Comparison of ENCODE assay signal across 14 cellular contexts in the genomic region with DNA sequence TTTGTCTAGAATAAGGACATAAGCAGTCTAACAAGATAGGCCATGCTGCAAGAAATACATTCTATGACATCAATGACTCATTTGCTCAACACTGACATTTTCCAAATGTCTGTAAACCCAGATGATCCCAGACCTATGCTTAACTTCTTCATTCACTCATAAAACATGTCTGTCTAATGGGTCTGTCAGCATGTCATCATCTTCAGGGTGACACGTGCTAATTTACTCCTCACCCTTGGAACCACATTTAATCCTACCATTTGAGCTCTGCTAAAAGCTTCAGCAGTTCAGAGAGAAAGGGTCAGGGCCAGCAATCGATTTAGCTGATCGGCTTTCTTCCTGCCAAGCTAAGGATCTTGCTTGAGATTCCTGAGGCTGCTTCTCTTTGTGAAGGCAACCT.
DNase-seq lines count a peak whose midpoint lies in the region; ATAC-seq and TF ChIP-seq lines count a peak whose summit lies in the region.
"Had no signal": no experiment of that assay in that cellular context is flagged by ENCODE, and none has a peak within 500 bp of the region (broad histone marks: within the 10 kb centered on the region; RNA-seq: fewer than 3 reads in every experiment).

No MANE protein-coding gene starts in this region.

- H3K27me3 Mint-ChIP-seq in CD8-positive, alpha-beta memory T cell: no peaks in the 10 kb centered on the region
- H3K27me3 Mint-ChIP-seq in activated CD4-positive, alpha-beta memory T cell treated with anti-CD3 and anti-CD28 coated beads, Interleukin-2, amount 10 ng/mL, durations not matched to agents 7 days and 5 days: no peaks in the 10 kb centered on the region
- H3K27me3 Mint-ChIP-seq: naive B cell had no signal

- no peak for DNase-seq in CD8-positive, alpha-beta memory T cell
- DNase-seq in HEK293T (ENCODE audit: extremely low spot score) (no peak), glomerular visceral epithelial cell (ENCODE audit: extremely low spot score) (peak; percentile 0), T1000 (lab: John Stamatoyannopoulos, UW) (no peak), NCI-H187 (lab: John Stamatoyannopoulos, UW) (no peak)
- DNase-seq in activated CD4-positive, alpha-beta memory T cell treated with anti-CD3 and anti-CD28 coated beads, Interleukin-2, amount 10 ng/mL, durations not matched to agents 7 days and 5 days: no peak
- no peak for DNase-seq in stimulated activated naive CD4-positive, alpha-beta T cell (lab: John Stamatoyannopoulos, UW)
- DNase-seq: adrenal gland, Caco-2, left colon, naive B cell, NCI-H510A, transverse colon had no signal

- H3K4me3 ChIP-seq in CD8-positive, alpha-beta memory T cell (ENCODE audit: low read length): no peak overlapping the region
- H3K4me3 ChIP-seq: adrenal gland, transverse colon had no signal

- CTCF ChIA-PET in CD8-positive, alpha-beta memory T cell (lab: Charles Lee): no interaction called here
- CTCF ChIA-PET in HEK293T (lab: Yijun Ruan, JAX): no interaction called here
- CTCF ChIA-PET in activated CD4-positive, alpha-beta memory T cell treated with anti-CD3 and anti-CD28 coated beads, Interleukin-2, amount 10 ng/mL, durations not matched to agents 7 days and 5 days (lab: Charles Lee): no interaction called here

- H3K9me3 Mint-ChIP-seq in CD8-positive, alpha-beta memory T cell: peaks cover 0 to 1% (median 0%) of the 10 kb centered on the region in 5 donors
- no peaks in the 10 kb centered on the region for H3K9me3 Mint-ChIP-seq in activated CD4-positive, alpha-beta memory T cell treated with anti-CD3 and anti-CD28 coated beads, Interleukin-2, amount 10 ng/mL, durations not matched to agents 7 days and 5 days
- H3K9me3 Mint-ChIP-seq: naive B cell had no signal

- H3K36me3 Mint-ChIP-seq in CD8-positive, alpha-beta memory T cell: peaks cover 0 to 45% (median 5%) of the 10 kb centered on the region in 3 donors
- peaks cover 21% of the 10 kb centered on the region for H3K36me3 Mint-ChIP-seq in activated CD4-positive, alpha-beta memory T cell treated with anti-CD3 and anti-CD28 coated beads, Interleukin-2, amount 10 ng/mL, durations not matched to agents 7 days and 5 days (ENCODE audit: low read depth)

- H3K27me3 ChIP-seq in CD8-positive, alpha-beta memory T cell (ENCODE audit: insufficient read depth, low read length, poor library complexity, severe bottlenecking): no peaks in the 10 kb centered on the region
- H3K27me3 ChIP-seq: adrenal gland, transverse colon had no signal

- POLR2A ChIA-PET in CD8-positive, alpha-beta memory T cell (lab: Charles Lee): no interaction called here
- POLR2A ChIA-PET in HEK293T (lab: Yijun Ruan, JAX): no interaction called here
- POLR2A ChIA-PET in activated CD4-positive, alpha-beta memory T cell treated with anti-CD3 and anti-CD28 coated beads, Interleukin-2, amount 10 ng/mL, durations not matched to agents 7 days and 5 days (lab: Charles Lee): interaction anchor here (1.8 kb wide), 1 partner anchor 17 kb away, joined by 4 read pairs; no protein-coding TSS in a partner anchor

- no peak overlapping the region for H3K27ac ChIP-seq in CD8-positive, alpha-beta memory T cell (ENCODE audit: low read depth, low read length)
- H3K27ac ChIP-seq: adrenal gland, transverse colon had no signal

- peaks cover 6% of the 10 kb centered on the region for H3K4me1 ChIP-seq in CD8-positive, alpha-beta memory T cell (ENCODE audit: insufficient read depth, low read length)
- H3K4me1 ChIP-seq: adrenal gland had no signal

- H3K4me1 Mint-ChIP-seq in CD8-positive, alpha-beta memory T cell: peaks cover 46 to 77% (median 50%) of the 10 kb centered on the region in 3 donors
- peaks cover 65% of the 10 kb centered on the region for H3K4me1 Mint-ChIP-seq in activated CD4-positive, alpha-beta memory T cell treated with anti-CD3 and anti-CD28 coated beads, Interleukin-2, amount 10 ng/mL, durations not matched to agents 7 days and 5 days

- ATAC-seq in HG02885 (IDR thresholded peaks at IDR 0.05; ENCODE audit: poor library complexity, unreplicated experiment): no peak
- ATAC-seq: left colon had no signal

- H3K27ac Mint-ChIP-seq in CD8-positive, alpha-beta memory T cell: peak overlapping the region in 7 of 8 donors; percentile 59 to 93 (median 92)
- peak overlapping the region; percentile 94 for H3K27ac Mint-ChIP-seq in activated CD4-positive, alpha-beta memory T cell treated with anti-CD3 and anti-CD28 coated beads, Interleukin-2, amount 10 ng/mL, durations not matched to agents 7 days and 5 days

- no peaks in the 10 kb centered on the region for H3K36me3 ChIP-seq in CD8-positive, alpha-beta memory T cell (ENCODE audit: insufficient read depth, low read length)
- H3K36me3 ChIP-seq: adrenal gland, transverse colon had no signal

- no peaks in the 10 kb centered on the region for H3K9me3 ChIP-seq in CD8-positive, alpha-beta memory T cell (ENCODE audit: low read length)
- H3K9me3 ChIP-seq: adrenal gland, Caco-2, transverse colon had no signal

- H3K4me3 Mint-ChIP-seq in CD8-positive, alpha-beta memory T cell: no peak overlapping the region
- no peak overlapping the region for H3K4me3 Mint-ChIP-seq in activated CD4-positive, alpha-beta memory T cell treated with anti-CD3 and anti-CD28 coated beads, Interleukin-2, amount 10 ng/mL, durations not matched to agents 7 days and 5 days
- H3K4me3 Mint-ChIP-seq: naive B cell had no signal

TF ChIP-seq in HEK293T, 16 proteins besides CTCF, POLR2A, EP300 and RAD21:
- TF ChIP-seq, protein P1, sequence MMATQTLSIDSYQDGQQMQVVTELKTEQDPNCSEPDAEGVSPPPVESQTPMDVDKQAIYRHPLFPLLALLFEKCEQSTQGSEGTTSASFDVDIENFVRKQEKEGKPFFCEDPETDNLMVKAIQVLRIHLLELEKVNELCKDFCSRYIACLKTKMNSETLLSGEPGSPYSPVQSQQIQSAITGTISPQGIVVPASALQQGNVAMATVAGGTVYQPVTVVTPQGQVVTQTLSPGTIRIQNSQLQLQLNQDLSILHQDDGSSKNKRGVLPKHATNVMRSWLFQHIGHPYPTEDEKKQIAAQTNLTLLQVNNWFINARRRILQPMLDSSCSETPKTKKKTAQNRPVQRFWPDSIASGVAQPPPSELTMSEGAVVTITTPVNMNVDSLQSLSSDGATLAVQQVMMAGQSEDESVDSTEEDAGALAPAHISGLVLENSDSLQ (IDR thresholded peaks at IDR 0.05): peak; percentile 62
- TF ChIP-seq LEF1 (IDR thresholded peaks at IDR 0.05; ENCODE audit: borderline replicate concordance): no peak
